25 cellular contexts compared by ENCODE assay signal in genomic region chr9:107214915-107215314, GRCh38.
A peak's percentile ranks its signal among the peaks of the same experiment; 100 is the strongest.
DNase-seq lines count a peak whose midpoint lies in the region; ATAC-seq and TF ChIP-seq lines count a peak whose summit lies in the region.
"Had no signal": no experiment of that assay in that cellular context is flagged by ENCODE, and none has a peak within 500 bp of the region (broad histone marks: within the 10 kb centered on the region; RNA-seq: fewer than 3 reads in every experiment).

No MANE protein-coding gene starts in this region.

- no TSS peak for BruUV-seq in HCT116 (replicated peaks; lab: Mats Ljungman, UMichigan)

- no peaks in the 10 kb centered on the region for H3K27me3 ChIP-seq in HCT116 (ENCODE audit: insufficient read depth, low read length)
- H3K27me3 ChIP-seq in left lung = no peaks in the 10 kb centered on the region
- H3K27me3 ChIP-seq: ovary had no signal

- H3K9me3 ChIP-seq in HCT116 (ENCODE audit: control insufficient read depth in 1 of 2, insufficient read depth in 1 of 2, low read depth in 1 of 2, low read length in 2 of 2) (no peaks in the 10 kb centered on the region), left lung (no peaks in the 10 kb centered on the region)
- H3K9me3 ChIP-seq: ovary, thoracic aorta had no signal

- CTCF ChIA-PET in HCT116 (lab: Charles Lee) = no interaction called here

- H3K4me1 Mint-ChIP-seq in immature natural killer cell = peaks cover 25 to 36% of the 10 kb centered on the region in 2 donors

- TF ChIP-seq CTCF in HCT116 (IDR thresholded peaks at IDR 0.05 in 2 of 3, conservative IDR thresholded peaks at IDR 0.05 in 1 of 3; ENCODE audit: borderline replicate concordance in 1 of 3, insufficient read depth in 1 of 3, low read depth in 2 of 3, low read length in 2 of 3) = no peak
- no peak for TF ChIP-seq CTCF in left lung (IDR thresholded peaks at IDR 0.05)

- peaks cover 0 to 3% (median 3%) of the 10 kb centered on the region in 3 donors for H3K27me3 Mint-ChIP-seq in immature natural killer cell (ENCODE audit: low read depth in 3 of 3)

- H3K79me2 ChIP-seq in HCT116 (ENCODE audit: insufficient read depth, low read length) = no peaks in the 10 kb centered on the region

- H3K27ac ChIP-seq in HCT116 (ENCODE audit: low read depth, low read length) = peak overlapping the region; percentile 94
- peak overlapping the region in 1 of 2 donors; percentile 49 for H3K27ac ChIP-seq in left lung
- H3K27ac ChIP-seq: ovary, RWPE1, skin epidermis, thoracic aorta had no signal

- peak overlapping the region in 3 of 6 donors; percentile 73 to 84 (median 75) for H3K27ac Mint-ChIP-seq in immature natural killer cell
- H3K27ac Mint-ChIP-seq: activated CD8-positive, alpha-beta T cell treated with anti-CD3 and anti-CD28 coated beads, Interleukin-2, amount 10 ng/mL, durations not matched to agents 7 days and 5 days; activated T-helper 1 cell treated with anti-CD3 and anti-CD28 coated beads, Interleukin-12 subunit alpha, Interleukin-12 subunit beta, Interleukin-2, Interleukin-4 antibody, amounts not matched to agents 30 ng/mL and 10 ng/mL and 1 ng/mL, durations not matched to agents 14 hours and 24 hours and 36 hours; CD4-positive, alpha-beta T cell; effector memory CD8-positive, alpha-beta T cell; H9 had no signal

- no peak for TF ChIP-seq POLR2A in HCT116 (IDR thresholded peaks at IDR 0.05; ENCODE audit: borderline replicate concordance, extremely low read depth, insufficient read depth, insufficient read length)

- peak overlapping the region; percentile 76 for H2AFZ ChIP-seq in HCT116 (ENCODE audit: low read depth, low read length, poor library complexity, severe bottlenecking)

- no peaks in the 10 kb centered on the region for H3K36me3 ChIP-seq in HCT116 (ENCODE audit: control insufficient read depth in 1 of 2, insufficient read depth in 2 of 2, low read length in 2 of 2)
- no peaks in the 10 kb centered on the region for H3K36me3 ChIP-seq in left lung
- H3K36me3 ChIP-seq: ovary, thoracic aorta had no signal

- peak overlapping the region; percentile 31 for H3K9ac ChIP-seq in HCT116 (ENCODE audit: low read length)

- RAD21 ChIA-PET in HCT116 (lab: Charles Lee; ENCODE audit: low non-redundant PET in 1 of 2, low total read pairs in 2 of 2, uncharacterized antibody in 2 of 2, unreplicated experiment in 2 of 2) = no interaction called here

- POLR2A ChIA-PET in HCT116 (lab: Charles Lee) = no interaction called here

- no peak for ATAC-seq in HCT116
- ATAC-seq in left lung = peak; percentile 23
- ATAC-seq: activated CD8-positive, alpha-beta T cell treated with anti-CD3 and anti-CD28 coated beads, Interleukin-2, amount 10 ng/mL, durations not matched to agents 7 days and 5 days; effector memory CD8-positive, alpha-beta T cell; left colon had no signal

- H3K4me3 ChIP-seq in HCT116 (replicated peaks in 1 of 2; ENCODE audit: low read depth in 1 of 2, low read length in 2 of 2) = no peak overlapping the region; a peak in 1 of 4 replicates
- H3K4me3 ChIP-seq in left lung = no peak overlapping the region
- H3K4me3 ChIP-seq: ovary, skin epidermis, thoracic aorta had no signal

- peak overlapping the region in 1 of 5 donors; percentile 25 for H3K4me3 Mint-ChIP-seq in immature natural killer cell
- H3K4me3 Mint-ChIP-seq: activated CD8-positive, alpha-beta T cell treated with anti-CD3 and anti-CD28 coated beads, Interleukin-2, amount 10 ng/mL, durations not matched to agents 7 days and 5 days; activated T-helper 1 cell treated with anti-CD3 and anti-CD28 coated beads, Interleukin-12 subunit alpha, Interleukin-12 subunit beta, Interleukin-2, Interleukin-4 antibody, amounts not matched to agents 30 ng/mL and 10 ng/mL and 1 ng/mL, durations not matched to agents 14 hours and 24 hours and 36 hours; CD4-positive, alpha-beta T cell; effector memory CD8-positive, alpha-beta T cell; H9 had no signal

- peak overlapping the region; percentile 83 for H3K4me2 ChIP-seq in HCT116 (ENCODE audit: low read length)

- H3K36me3 Mint-ChIP-seq in immature natural killer cell = no peaks in the 10 kb centered on the region

- intact Hi-C loops in HCT116 (cut with micrococcal nuclease) (no loop called here), left lung (cut with DNase I) (no loop called here)

- no peaks in the 10 kb centered on the region for H4K20me1 ChIP-seq in HCT116 (ENCODE audit: insufficient read depth)

- H3K4me1 ChIP-seq in HCT116 (ENCODE audit: control insufficient read depth in 1 of 2, insufficient read depth in 2 of 2, low read length in 2 of 2) = peaks cover 59 to 75% of the 10 kb centered on the region in 2 experiments
- H3K4me1 ChIP-seq in left lung = peaks cover 0 to 30% of the 10 kb centered on the region in 2 donors

- no peaks in the 10 kb centered on the region for H3K9me3 Mint-ChIP-seq in immature natural killer cell
- H3K9me3 Mint-ChIP-seq: activated T-helper 1 cell treated with anti-CD3 and anti-CD28 coated beads, Interleukin-12 subunit alpha, Interleukin-12 subunit beta, Interleukin-2, Interleukin-4 antibody, amounts not matched to agents 30 ng/mL and 10 ng/mL and 1 ng/mL, durations not matched to agents 14 hours and 24 hours and 36 hours; CD4-positive, alpha-beta T cell; effector memory CD8-positive, alpha-beta T cell; H9 had no signal

- peak; percentile 53 for DNase-seq in A172 (ENCODE audit: low spot score)
- DNase-seq in HCT116 (ENCODE audit: low read depth, low spot score) = no peak
- DNase-seq in amniotic epithelial cell (ENCODE audit: low read depth) = peak; percentile 11
- no peak for DNase-seq in left lung
- no peak for DNase-seq in iPS-NIHi7 (ENCODE audit: extremely low spot score)
- no peak for DNase-seq in activated T-cell treated with anti-CD3 and anti-CD28 coated beads for 4 hours
- no peak for DNase-seq in immature natural killer cell
- no peak for DNase-seq in ecto neural progenitor cell (ENCODE audit: low spot score)
- DNase-seq: 8988T; activated CD8-positive, alpha-beta T cell treated with anti-CD3 and anti-CD28 coated beads, Interleukin-2, amount 10 ng/mL, durations not matched to agents 7 days and 5 days; CD4-positive, alpha-beta T cell; central memory CD4-positive, alpha-beta T cell; effector memory CD8-positive, alpha-beta T cell; H9; Kasumi-1; left colon; NCI-H2227 treated with DMSO at 0.1 percent for 48 hours; NK-92 treated with Interleukin-12 subunit alpha and Interleukin-12 subunit beta, amount 100 ng/mL, for 24 hours; ovary; stimulated activated CD4-positive, alpha-beta T cell treated with anti-CD3 and anti-CD28 coated beads, Interleukin-4, amount 100 ng/mL, for 4 hours; stimulated activated CD8-positive, alpha-beta memory T cell treated with anti-CD3 and anti-CD28 coated beads, Interleukin-4, amount 100 ng/mL, for 48 hours had no signal

- TF ChIP-seq RAD21 in HCT116 (IDR thresholded peaks at IDR 0.05; ENCODE audit: low read depth) = no peak

- no peaks in the 10 kb centered on the region for H3K9me2 ChIP-seq in HCT116 (ENCODE audit: insufficient read depth)

TF ChIP-seq in HCT116, 20 proteins besides CTCF, POLR2A, EP300 and RAD21:
- no peak for TF ChIP-seq POLR2AphosphoS5 (IDR thresholded peaks at IDR 0.05; ENCODE audit: low read depth, low read length)
- TF ChIP-seq CBX3 (IDR thresholded peaks at IDR 0.05; ENCODE audit: low read depth) = no peak
- no peak for TF ChIP-seq TCF7L2 (IDR thresholded peaks at IDR 0.05; ENCODE audit: borderline replicate concordance, extremely low read depth, insufficient read depth, insufficient read length)
- TF ChIP-seq YY1 (IDR thresholded peaks at IDR 0.05; ENCODE audit: extremely low read depth, insufficient replicate concordance, low read depth, low read length) = no peak
- no peak for TF ChIP-seq JUND (IDR thresholded peaks at IDR 0.05)
- TF ChIP-seq MAX (IDR thresholded peaks at IDR 0.05) = no peak
- no peak for TF ChIP-seq CEBPB (IDR thresholded peaks at IDR 0.05; ENCODE audit: low read depth)
- TF ChIP-seq EGR1 (IDR thresholded peaks at IDR 0.05; ENCODE audit: low read depth) = no peak
- no peak for TF ChIP-seq ELF1 (IDR thresholded peaks at IDR 0.05; ENCODE audit: borderline replicate concordance, low read depth)
TF ChIP-seq in HCT116: peak in this region for 0.

Comparison
In these comparisons a context has a peak if more than half of its experiments do, and no peak if none do; other contexts are left out.
1. DNase-seq: peak in A172 (single experiment) and amniotic epithelial cell (single experiment); none in HCT116 (single experiment), left lung (0 of 2), iPS-NIHi7 (single experiment), activated T-cell treated with anti-CD3 and anti-CD28 coated beads for 4 hours (single experiment), immature natural killer cell (0 of 3) and ecto neural progenitor cell (single experiment).